Comparison of ENCODE assay signal across 17 cellular contexts in genomic region chr3:158739078-158739477, GRCh38.
"Had no signal": no experiment of that assay in that cellular context is flagged by ENCODE, and none has a peak within 500 bp of the region (broad histone marks: within the 10 kb centered on the region; RNA-seq: fewer than 3 reads in every experiment).

No MANE protein-coding gene starts in this region.

- H3K4me3 ChIP-seq: esophagus muscularis mucosa, hepatocyte, prostate gland, right lobe of liver, thoracic aorta, transverse colon had no signal

- ATAC-seq: effector memory CD8-positive, alpha-beta T cell; left colon; right lobe of liver; stimulated activated memory B cell treated with anti-CD40 and anti-IgM and Interleukin-4, amounts not matched to agents 10 μg/mL and 1 μg/mL and 100 μg/mL, for 72 hours; stimulated activated naive CD8-positive, alpha-beta T cell treated with anti-CD3 and anti-CD28 coated beads, Interleukin-15, amount 100 ng/mL, for 72 hours had no signal

- DNase-seq: effector memory CD8-positive, alpha-beta T cell; left colon; mesendoderm; naive B cell; occipital lobe; retina; right lobe of liver; stimulated activated CD4-positive, alpha-beta T cell treated with anti-CD3 and anti-CD28 coated beads, Interleukin-4, amount 100 ng/mL, for 24 hours; stimulated activated naive CD8-positive, alpha-beta T cell treated with anti-CD3 and anti-CD28 coated beads, Interleukin-15, amount 100 ng/mL, for 72 hours; transverse colon had no signal

- H3K27ac ChIP-seq: epithelial cell of prostate, esophagus muscularis mucosa, hepatocyte, parathyroid adenoma, prostate gland, right lobe of liver, thoracic aorta, transverse colon had no signal
